In genomic region chr19:45584332-45585157, GRCh38 we compare ENCODE assay signal across 1 cellular context.
TF ChIP-seq lines count a peak whose summit lies in the region.

OPA3 (minus strand) TSS chr19:45584802; CDS start chr19:45584764, 38 bp downstream.

TF ChIP-seq in HCT116, 20 proteins besides CTCF, POLR2A, EP300 and RAD21 (continued from another document):
- no peak for TF ChIP-seq EZH2phosphoT487 (IDR thresholded peaks at IDR 0.05; ENCODE audit: borderline replicate concordance)
